ENCODE assay signal across 12 cellular contexts in genomic region chr2:63977904-63978303, GRCh38. TPM values are rescaled to one million over a fixed set of nuclear protein-coding genes. Genes with fewer than 3 reads are reported as not detected.
DNase-seq lines count a peak whose midpoint lies in the region; ATAC-seq and TF ChIP-seq lines count a peak whose summit lies in the region.
"Had no signal": no experiment of that assay in that cellular context is flagged by ENCODE, and none has a peak within 500 bp of the region (broad histone marks: within the 10 kb centered on the region; RNA-seq: fewer than 3 reads in every experiment).

No MANE protein-coding gene starts in this region.

- no peaks in the 10 kb centered on the region for H3K27me3 Mint-ChIP-seq in activated CD8-positive, alpha-beta T cell treated with anti-CD3 and anti-CD28 coated beads for 36 hours
- no peaks in the 10 kb centered on the region for H3K27me3 Mint-ChIP-seq in H9 (ENCODE audit: low read depth)
- H3K27me3 Mint-ChIP-seq: memory B cell had no signal

- no peak overlapping the region for H2BK12ac ChIP-seq in H9 (ENCODE audit: insufficient read length, low read depth, low read length)

- TF ChIP-seq EP300 in upper lobe of left lung (IDR thresholded peaks at IDR 0.05) = no peak

- H3K27me3 ChIP-seq in DND-41 (ENCODE audit: insufficient read depth, low read length, poor library complexity) (no peaks in the 10 kb centered on the region), upper lobe of left lung (no peaks in the 10 kb centered on the region), H9 (ENCODE audit: insufficient read depth, low read length) (no peaks in the 10 kb centered on the region)
- H3K27me3 ChIP-seq: ascending aorta, spleen had no signal

- no peak overlapping the region for H3K14ac ChIP-seq in H9 (ENCODE audit: insufficient read depth, low read length)

- peak overlapping the region; percentile 30 for H3K27ac Mint-ChIP-seq in activated CD8-positive, alpha-beta T cell treated with anti-CD3 and anti-CD28 coated beads for 36 hours
- H3K27ac Mint-ChIP-seq in H9 = no peak overlapping the region
- H3K27ac Mint-ChIP-seq: memory B cell had no signal

- peak; percentile 52 for DNase-seq in DND-41
- peak; percentile 70 for DNase-seq in activated CD8-positive, alpha-beta T cell treated with anti-CD3 and anti-CD28 coated beads for 36 hours
- DNase-seq in NCI-H510A (lab: John Stamatoyannopoulos, UW) = no peak
- no peak for DNase-seq in SIG-M5 treated with dmso at 0.1 percent for 504 hours (lab: John Stamatoyannopoulos, UW; ENCODE audit: unreplicated experiment)
- DNase-seq in upper lobe of left lung = no peak
- DNase-seq in H9 = no peak
- DNase-seq: NCI-H1694 treated with DMSO at 0.1 percent for 48 hours, spleen had no signal

- no peak overlapping the region for H2BK5ac ChIP-seq in H9 (ENCODE audit: insufficient read length, low read length)

- no peak overlapping the region for H2BK20ac ChIP-seq in H9 (ENCODE audit: low read depth, low read length, poor library complexity, severe bottlenecking)

- peaks cover 16% of the 10 kb centered on the region for H3K4me1 Mint-ChIP-seq in activated CD8-positive, alpha-beta T cell treated with anti-CD3 and anti-CD28 coated beads for 36 hours (ENCODE audit: low read depth)
- no peaks in the 10 kb centered on the region for H3K4me1 Mint-ChIP-seq in H9
- H3K4me1 Mint-ChIP-seq: memory B cell had no signal

- POLR2A ChIA-PET in activated CD8-positive, alpha-beta T cell treated with anti-CD3 and anti-CD28 coated beads for 36 hours (lab: Charles Lee) = interaction anchor here (0.6 kb wide), 1 partner anchor 88 kb away, joined by 3 read pairs; no protein-coding TSS in a partner anchor

- no peak overlapping the region for H3K4me3 Mint-ChIP-seq in activated CD8-positive, alpha-beta T cell treated with anti-CD3 and anti-CD28 coated beads for 36 hours
- H3K4me3 Mint-ChIP-seq in H9 = no peak overlapping the region
- H3K4me3 Mint-ChIP-seq: memory B cell had no signal

- no peak overlapping the region for H2BK120ac ChIP-seq in H9 (ENCODE audit: low read depth, low read length, poor library complexity, severe bottlenecking)

- no peak overlapping the region for H3K23ac ChIP-seq in H9 (ENCODE audit: insufficient read length, low read depth, low read length)

- no peak overlapping the region for H2BK15ac ChIP-seq in H9 (ENCODE audit: low read depth, low read length)

- H3K4me3 ChIP-seq in DND-41 (ENCODE audit: low read depth in 1 of 2, low read length in 2 of 2) = no peak overlapping the region
- H3K4me3 ChIP-seq in upper lobe of left lung = no peak overlapping the region
- H3K4me3 ChIP-seq: ascending aorta, spleen had no signal

- H3K9me3 ChIP-seq in DND-41 (ENCODE audit: insufficient read depth, low read length, severe bottlenecking) (no peaks in the 10 kb centered on the region), upper lobe of left lung (no peaks in the 10 kb centered on the region), H9 (ENCODE audit: control insufficient read depth, low read depth, low read length) (no peaks in the 10 kb centered on the region)
- H3K9me3 ChIP-seq: ascending aorta, spleen had no signal

- CTCF ChIA-PET in activated CD8-positive, alpha-beta T cell treated with anti-CD3 and anti-CD28 coated beads for 36 hours (lab: Charles Lee) = interaction anchor here (1.4 to 2.3 kb wide), 3 partner anchors 117 to 350 kb away, joined by 4 to 5 read pairs (median 5); no protein-coding TSS in a partner anchor

- H3K27ac ChIP-seq in DND-41 (ENCODE audit: low read length) (no peak overlapping the region), upper lobe of left lung (no peak overlapping the region), H9 (ENCODE audit: insufficient read length, low read depth, low read length) (no peak overlapping the region)
- H3K27ac ChIP-seq: ascending aorta had no signal

- peaks cover 44% of the 10 kb centered on the region for H3K36me3 ChIP-seq in DND-41 (ENCODE audit: insufficient read depth, low read length)
- H3K36me3 ChIP-seq in upper lobe of left lung = peaks cover 0 to 51% (median 7%) of the 10 kb centered on the region in 4 donors

- no peak for TF ChIP-seq CTCF in DND-41 (IDR thresholded peaks at IDR 0.05; ENCODE audit: borderline replicate concordance, extremely low read depth, low read length, poor library complexity, severe bottlenecking)
- TF ChIP-seq CTCF in activated CD8-positive, alpha-beta T cell treated with anti-CD3 and anti-CD28 coated beads for 36 hours (IDR thresholded peaks at IDR 0.05) = no peak
- TF ChIP-seq CTCF in upper lobe of left lung (IDR thresholded peaks at IDR 0.05) = no peak
- no peak for TF ChIP-seq CTCF in H9 (conservative IDR thresholded peaks at IDR 0.05)

- no peak for TF ChIP-seq POLR2A in upper lobe of left lung (IDR thresholded peaks at IDR 0.05)

- H3K4me1 ChIP-seq in DND-41 (ENCODE audit: insufficient read depth, low read length) = no peaks in the 10 kb centered on the region
- no peaks in the 10 kb centered on the region for H3K4me1 ChIP-seq in upper lobe of left lung
- H3K4me1 ChIP-seq in H9 (ENCODE audit: insufficient read depth, low read length) = no peaks in the 10 kb centered on the region
- H3K4me1 ChIP-seq: ascending aorta, spleen had no signal

- no peak overlapping the region for H3K56ac ChIP-seq in H9 (ENCODE audit: insufficient read length, low read depth, low read length)

- H3K9me3 Mint-ChIP-seq in activated CD8-positive, alpha-beta T cell treated with anti-CD3 and anti-CD28 coated beads for 36 hours = peaks cover 2% of the 10 kb centered on the region
- H3K9me3 Mint-ChIP-seq in H9 = no peaks in the 10 kb centered on the region; a peak in 1 of 5 replicates
- H3K9me3 Mint-ChIP-seq: memory B cell had no signal

- no peak overlapping the region for H3K4ac ChIP-seq in H9 (ENCODE audit: low read depth, low read length)

- no peak overlapping the region for H3K18ac ChIP-seq in H9 (ENCODE audit: insufficient read length, low read depth, low read length)

- H4K8ac ChIP-seq in H9 (replicated peaks; ENCODE audit: insufficient read length, low read depth, low read length) = no peak overlapping the region

- no peak overlapping the region for H3K4me2 ChIP-seq in DND-41 (ENCODE audit: insufficient read depth, low read length)
- H3K4me2 ChIP-seq in H9 (ENCODE audit: insufficient read depth, insufficient read length, low read length) = no peak overlapping the region

- H3K79me1 ChIP-seq in H9 (ENCODE audit: insufficient read depth, low read depth, low read length, poor library complexity, severe bottlenecking) = no peaks in the 10 kb centered on the region

- peaks cover 30% of the 10 kb centered on the region for H3K36me3 Mint-ChIP-seq in activated CD8-positive, alpha-beta T cell treated with anti-CD3 and anti-CD28 coated beads for 36 hours (ENCODE audit: low read depth)
- H3K36me3 Mint-ChIP-seq in H9 (ENCODE audit: insufficient read depth in 1 of 3, low read depth in 3 of 3) = peaks cover 17 to 48% (median 30%) of the 10 kb centered on the region in 3 experiments; a peak in 6 of 7 replicates

- H3T11ph ChIP-seq in H9 (ENCODE audit: low read length) = no peak overlapping the region

- 87 to 93% methylated on average over 5 of the region's 5 CpGs for WGBS in upper lobe of left lung, 2 donors
- WGBS in H9 (ENCODE audit: extremely low coverage, insufficient read length, low lambda C conversion rate) = no CpG with 5 or more reads among the region's 5 CpGs

- ATAC-seq in DND-41 (ENCODE audit: insufficient read depth, low read depth) (peak; percentile 91), GM19372 (IDR thresholded peaks at IDR 0.05; ENCODE audit: low read depth, unreplicated experiment) (peak; percentile 70), HG03103 (IDR thresholded peaks at IDR 0.05; ENCODE audit: low read depth, unreplicated experiment) (peak; percentile 92), upper lobe of left lung (ENCODE audit: low FRiP score in 2 of 2) (no peak)
- ATAC-seq in activated CD8-positive, alpha-beta T cell treated with anti-CD3 and anti-CD28 coated beads for 36 hours = peak; percentile 99

- no peak overlapping the region for H4K5ac ChIP-seq in H9 (ENCODE audit: insufficient read length, low read depth, low read length)

- intact Hi-C loops in activated CD8-positive, alpha-beta T cell treated with anti-CD3 and anti-CD28 coated beads for 36 hours (cut with micrococcal nuclease) = no loop called here

- no peak overlapping the region for H3K9ac ChIP-seq in DND-41 (ENCODE audit: low read depth, low read length)
- no peak overlapping the region for H3K9ac ChIP-seq in H9 (ENCODE audit: extremely low read depth, insufficient read length, low read length)

- no peaks in the 10 kb centered on the region for H3K23me2 ChIP-seq in H9 (ENCODE audit: insufficient read length, low read depth, low read length, poor library complexity, severe bottlenecking)

- no peak overlapping the region for H2AK5ac ChIP-seq in H9 (ENCODE audit: insufficient read length, low read length)

- H2AFZ ChIP-seq in DND-41 (ENCODE audit: low read depth, low read length) (no peak overlapping the region), H9 (ENCODE audit: low read length) (no peak overlapping the region)

- H4K91ac ChIP-seq in H9 (ENCODE audit: insufficient read length, low read depth, low read length) = no peak overlapping the region

- no peaks in the 10 kb centered on the region for H4K20me1 ChIP-seq in DND-41 (ENCODE audit: insufficient read depth, low read length)
- no peaks in the 10 kb centered on the region for H4K20me1 ChIP-seq in H9 (ENCODE audit: control insufficient read depth, insufficient read depth, insufficient read length)

- H3K79me2 ChIP-seq in DND-41 (ENCODE audit: insufficient read depth, low read length) = no peaks in the 10 kb centered on the region
- no peaks in the 10 kb centered on the region for H3K79me2 ChIP-seq in H9 (ENCODE audit: insufficient read depth, low read length)

RNA-seq across cellular contexts. Expression of gene VPS54, which starts 41.3 kb away (rescaled TPM):
- 1 to 10 TPM; 8.9 to 9.4 TPM for total RNA-seq in activated CD8-positive, alpha-beta T cell treated with anti-CD3 and anti-CD28 coated beads for 36 hours
- total RNA-seq in upper lobe of left lung (10 to 100 TPM; 10.3 to 43.7 (median 21.7) TPM), H9 (2021) (13.4 TPM in 2 replicates)

Comparison
In these comparisons a context has a peak if more than half of its experiments do, and no peak if none do; other contexts are left out.
1. ATAC-seq: peak in DND-41 (single experiment), GM19372 (single experiment), HG03103 (single experiment) and activated CD8-positive, alpha-beta T cell treated with anti-CD3 and anti-CD28 coated beads for 36 hours (single experiment); none in upper lobe of left lung (0 of 2).
2. DNase-seq: peak in DND-41 (single experiment) and activated CD8-positive, alpha-beta T cell treated with anti-CD3 and anti-CD28 coated beads for 36 hours (single experiment); none in NCI-H510A (single experiment), SIG-M5 treated with dmso at 0.1 percent for 504 hours (single experiment), upper lobe of left lung (0 of 2) and H9 (single experiment).